In genomic region chr2:170222842-170223241, GRCh38 we compare ENCODE assay signal across 16 cellular contexts. TPM values are rescaled to one million over a fixed set of nuclear protein-coding genes. Genes with fewer than 3 reads are reported as not detected.
"Had no signal": no experiment of that assay in that cellular context is flagged by ENCODE, and none has a peak within 500 bp of the region (broad histone marks: within the 10 kb centered on the region; RNA-seq: fewer than 3 reads in every experiment).

No MANE protein-coding gene starts in this region.

- H3K27ac ChIP-seq: coronary artery, gastrocnemius medialis, parathyroid adenoma had no signal

- H3K27ac Mint-ChIP-seq: activated CD8-positive, alpha-beta memory T cell treated with anti-CD3 and anti-CD28 coated beads, Interleukin-2, amount 10 ng/mL, durations not matched to agents 7 days and 5 days; activated naive CD8-positive, alpha-beta T cell treated with anti-CD3 and anti-CD28 coated beads for 36 hours; T-helper 17 cell had no signal

- H3K36me3 ChIP-seq: gastrocnemius medialis had no signal

- H3K79me2 ChIP-seq: parathyroid adenoma had no signal

- H3K4me1 Mint-ChIP-seq: T-helper 17 cell had no signal

- H3K36me3 Mint-ChIP-seq: activated CD8-positive, alpha-beta memory T cell treated with anti-CD3 and anti-CD28 coated beads, Interleukin-2, amount 10 ng/mL, durations not matched to agents 7 days and 5 days; activated naive CD8-positive, alpha-beta T cell treated with anti-CD3 and anti-CD28 coated beads for 36 hours had no signal

- H3K9me3 ChIP-seq: gastrocnemius medialis had no signal

- H3K9me3 Mint-ChIP-seq: activated naive CD8-positive, alpha-beta T cell treated with anti-CD3 and anti-CD28 coated beads for 36 hours; activated T-cell treated with anti-CD3 and anti-CD28 coated beads, Interleukin-2, amount 50 U/mL, for 4 hours; mesothelial cell of epicardium had no signal

- H3K27me3 ChIP-seq: gastrocnemius medialis had no signal

- DNase-seq: activated CD4-positive, CD25-positive, alpha-beta regulatory T cell; activated CD8-positive, alpha-beta memory T cell treated with anti-CD3 and anti-CD28 coated beads, Interleukin-2, amount 10 ng/mL, durations not matched to agents 7 days and 5 days; activated gamma-delta T cell treated with Interleukin-2 at 50 U/mL for 16 hours; activated naive CD8-positive, alpha-beta T cell treated with anti-CD3 and anti-CD28 coated beads for 36 hours; activated T-cell treated with anti-CD3 and anti-CD28 coated beads, Interleukin-2, amount 50 U/mL, for 4 hours; effector CD4-positive, alpha-beta T cell; gastrocnemius medialis; retina; stimulated activated CD4-positive, alpha-beta T cell treated with anti-CD3 and anti-CD28 coated beads, Interleukin-15, amount 100 ng/mL, for 24 hours; stimulated activated CD4-positive, alpha-beta T cell treated with anti-CD3 and anti-CD28 coated beads, Interleukin-4, amount 100 ng/mL, for 24 hours; T-helper 17 cell had no signal

- H2AFZ ChIP-seq: parathyroid adenoma had no signal

- FAIRE-seq: urothelium cell line had no signal

- H3K9ac ChIP-seq: parathyroid adenoma had no signal

- H3K4me3 ChIP-seq: coronary artery, gastrocnemius medialis had no signal

- H3K4me3 Mint-ChIP-seq: activated CD8-positive, alpha-beta memory T cell treated with anti-CD3 and anti-CD28 coated beads, Interleukin-2, amount 10 ng/mL, durations not matched to agents 7 days and 5 days; activated naive CD8-positive, alpha-beta T cell treated with anti-CD3 and anti-CD28 coated beads for 36 hours; activated T-cell treated with anti-CD3 and anti-CD28 coated beads, Interleukin-2, amount 50 U/mL, for 4 hours; mesothelial cell of epicardium; T-helper 17 cell had no signal

- H3K4me1 ChIP-seq: parathyroid adenoma had no signal

- H3K27me3 Mint-ChIP-seq: activated naive CD8-positive, alpha-beta T cell treated with anti-CD3 and anti-CD28 coated beads for 36 hours had no signal

- ATAC-seq: activated CD8-positive, alpha-beta memory T cell treated with anti-CD3 and anti-CD28 coated beads, Interleukin-2, amount 10 ng/mL, durations not matched to agents 7 days and 5 days; activated T-cell treated with anti-CD3 and anti-CD28 coated beads, Interleukin-2, amount 50 U/mL, for 4 hours; gastrocnemius medialis; T-helper 17 cell had no signal

RNA-seq across cellular contexts. Expression of gene MYO3B, which starts 44.9 kb away (rescaled TPM):
- total RNA-seq: myocyte had no signal
